ENCODE assay signal across 8 cellular contexts in genomic region chr11:65856689-65857499, GRCh38. TPM values are rescaled to one million over a fixed set of nuclear protein-coding genes. Genes with fewer than 3 reads are reported as not detected.
A peak's percentile ranks its signal among the peaks of the same experiment; 100 is the strongest.
DNase-seq lines count a peak whose midpoint lies in the region; ATAC-seq, FAIRE-seq and TF ChIP-seq lines count a peak whose summit lies in the region.

No MANE protein-coding gene starts in this region.

- no peaks in the 10 kb centered on the region for H3K9me3 ChIP-seq in kidney (ENCODE audit: control insufficient read depth in 1 of 2, low read length in 2 of 2)

- intact Hi-C loops in kidney (cut with DNase I) = no loop called here

- TF ChIP-seq CTCF in kidney (IDR thresholded peaks at IDR 0.05; ENCODE audit: borderline replicate concordance, extremely low read depth, insufficient read depth) = no peak

- H3K4me3 ChIP-seq in kidney (ENCODE audit: low read length in 2 of 2) = peak overlapping the region; percentile 71 to 96

- peak overlapping the region; percentile 57 to 85 for H3K9ac ChIP-seq in kidney (ENCODE audit: low read length in 2 of 2)

- H3K27ac ChIP-seq in caudate nucleus (ENCODE audit: low read depth, low read length) (peak overlapping the region; percentile 98), kidney (ENCODE audit: low read depth in 2 of 2, low read length in 2 of 2) (peak overlapping the region; percentile 87 to 92)

- peaks cover 27 to 30% of the 10 kb centered on the region in 2 donors for H3K4me1 ChIP-seq in kidney (ENCODE audit: control insufficient read depth in 1 of 2, insufficient read depth in 1 of 2, low read depth in 1 of 2, low read length in 2 of 2)

- peak; percentile 37 for DNase-seq in DMS53 treated with DMSO at 0.1 percent for 48 hours (lab: John Stamatoyannopoulos, UW; ENCODE audit: unreplicated experiment)
- DNase-seq in NCI-H1092 treated with DMSO at 0.1 percent for 48 hours (lab: John Stamatoyannopoulos, UW) = peak; percentile 49
- DNase-seq in activated CD4-positive, CD25-positive, alpha-beta regulatory T cell (lab: John Stamatoyannopoulos, UW) = peak; percentile 56 to 86 (median 65)
- peak in 56 of 61 donors; percentile 10 to 84 (median 67) for DNase-seq in caudate nucleus (lab: John Stamatoyannopoulos, UW)
- DNase-seq in kidney = peak; percentile 95
- peak; percentile 65 to 77 (median 75) for DNase-seq in stimulated activated CD4-positive, alpha-beta T cell treated with anti-CD3 and anti-CD28 coated beads, Interleukin-12 subunit alpha, Interleukin-12 subunit beta, amount 100 ng/mL, for 48 hours (ENCODE audit: low read depth in 2 of 3, low spot score in 1 of 3)

- peak; percentile 31 for ATAC-seq in GM21786 (IDR thresholded peaks at IDR 0.05; ENCODE audit: unreplicated experiment)
- ATAC-seq in HG02884 (IDR thresholded peaks at IDR 0.05; ENCODE audit: unreplicated experiment) = no peak

- peaks cover 21 to 24% of the 10 kb centered on the region in 2 donors for H3K36me3 ChIP-seq in kidney (ENCODE audit: control insufficient read depth in 1 of 2, insufficient read depth in 2 of 2, low read length in 2 of 2)

- FAIRE-seq in kidney (lab: Jason Lieb, UNC) = no peak

RNA-seq across cellular contexts. Expression of gene CFL1, which starts 1.1 kb away (rescaled TPM):
- total RNA-seq in kidney = 705 TPM
- polyA plus RNA-seq in kidney (ENCODE audit: insufficient read depth, low read depth, low replicate concordance) = 846 TPM

RNA-seq across cellular contexts. Expression of gene MUS81, which starts 3.3 kb away (rescaled TPM):
- 54.9 TPM for total RNA-seq in kidney
- 31.2 TPM for polyA plus RNA-seq in kidney (ENCODE audit: insufficient read depth, low read depth, low replicate concordance)

RNA-seq across cellular contexts. Expression of gene EFEMP2, which starts 15.7 kb away (rescaled TPM):
- 64.2 TPM for total RNA-seq in kidney
- 60.0 TPM for polyA plus RNA-seq in kidney (ENCODE audit: insufficient read depth, low read depth, low replicate concordance)

RNA-seq across cellular contexts. Expression of gene CTSW, which starts 22.7 kb away (rescaled TPM):
- 3.9 TPM for total RNA-seq in kidney
- 1.3 TPM for polyA plus RNA-seq in kidney (ENCODE audit: insufficient read depth, low read depth, low replicate concordance)

RNA-seq across cellular contexts. Expression of gene SNX32, which starts 23.1 kb away (rescaled TPM):
- 1.0 TPM for total RNA-seq in kidney
- 0.43 TPM for polyA plus RNA-seq in kidney (ENCODE audit: insufficient read depth, low read depth, low replicate concordance)

Comparison
In these comparisons a context has a peak if more than half of its experiments do, and no peak if none do; other contexts are left out.
1. DNase-seq: peak in every context shown above with its lines; median percentile 95 in kidney; 75 in stimulated activated CD4-positive, alpha-beta T cell treated with anti-CD3 and anti-CD28 coated beads, Interleukin-12 subunit alpha, Interleukin-12 subunit beta, amount 100 ng/mL, for 48 hours; 67 in caudate nucleus; 65 in activated CD4-positive, CD25-positive, alpha-beta regulatory T cell; 49 in NCI-H1092 treated with DMSO at 0.1 percent for 48 hours; 37 in DMS53 treated with DMSO at 0.1 percent for 48 hours.